ENCODE assay signal across 17 cellular contexts in genomic region chr5:107269256-107269655, GRCh38.
DNase-seq lines count a peak whose midpoint lies in the region; ATAC-seq, FAIRE-seq and TF ChIP-seq lines count a peak whose summit lies in the region.
"Had no signal": no experiment of that assay in that cellular context is flagged by ENCODE, and none has a peak within 500 bp of the region (broad histone marks: within the 10 kb centered on the region; RNA-seq: fewer than 3 reads in every experiment).

No MANE protein-coding gene starts in this region.

- no peaks in the 10 kb centered on the region for H3K27me3 Mint-ChIP-seq in H9 (ENCODE audit: low read depth)
- peaks cover 5 to 10% of the 10 kb centered on the region in 2 donors for H3K27me3 Mint-ChIP-seq in natural killer cell (ENCODE audit: low read depth in 2 of 2)
- H3K27me3 Mint-ChIP-seq: CD4-positive, alpha-beta memory T cell had no signal

- no peak overlapping the region for H3T11ph ChIP-seq in H9 (ENCODE audit: low read length)

- H3K4me1 ChIP-seq in H9 (ENCODE audit: insufficient read depth, low read length) = peaks cover under 1% of the 10 kb centered on the region; the same call in 1 of the 2 replicates
- H3K4me1 ChIP-seq in H1 (replicated peaks in 1 of 4; ENCODE audit: control insufficient read depth in 3 of 4, insufficient read depth in 4 of 4, low read length in 3 of 4) = peaks cover 0 to 3% (median under 1%) of the 10 kb centered on the region in 4 experiments; a peak in 1 of 7 replicates
- H3K4me1 ChIP-seq in mesendoderm (ENCODE audit: control insufficient read depth, low read depth, low read length) = no peaks in the 10 kb centered on the region
- H3K4me1 ChIP-seq: BLaER1 had no signal

- TF ChIP-seq CTCF in H9 (conservative IDR thresholded peaks at IDR 0.05) (peak; percentile 26; the same call in 2 of the 3 replicates), H1 (IDR thresholded peaks at IDR 0.05; ENCODE audit: control extremely low read depth in 1 of 3, insufficient read depth in 1 of 3, low read depth in 1 of 3, low read length in 3 of 3) (peak; percentile 24 to 26 (median 26); a peak in 3 of 4 replicates), natural killer cell (IDR thresholded peaks at IDR 0.05) (no peak)

- CTCF ChIA-PET in H1 (lab: Charles Lee; ENCODE audit: partially characterized antibody) = interaction anchor here (1.5 to 4.0 kb wide), 3 partner anchors 12 to 22 kb away, joined by 3 to 20 read pairs (median 8); no protein-coding TSS in a partner anchor

- intact Hi-C loops in natural killer cell (cut with micrococcal nuclease) = no loop called here

- H3K27me3 ChIP-seq in H9 (ENCODE audit: insufficient read depth, low read length) (no peaks in the 10 kb centered on the region), H1 (replicated peaks in 1 of 4; ENCODE audit: control insufficient read depth in 3 of 4, extremely low read depth in 1 of 4, insufficient read depth in 3 of 4, low read length in 3 of 4) (no peaks in the 10 kb centered on the region), mesendoderm (ENCODE audit: insufficient read depth, low read length, poor library complexity) (no peaks in the 10 kb centered on the region)
- H3K27me3 ChIP-seq: BLaER1 had no signal

- no peak overlapping the region for H3K56ac ChIP-seq in H9 (ENCODE audit: insufficient read length, low read depth, low read length)
- no peak overlapping the region for H3K56ac ChIP-seq in H1 (replicated peaks; ENCODE audit: insufficient read length, low read depth, low read length)
- no peak overlapping the region for H3K56ac ChIP-seq in mesendoderm (ENCODE audit: low read length)

- no peak overlapping the region for H4K8ac ChIP-seq in H9 (replicated peaks; ENCODE audit: insufficient read length, low read depth, low read length)
- H4K8ac ChIP-seq in H1 (ENCODE audit: extremely low read depth, insufficient read depth, low read length) = no peak overlapping the region
- H4K8ac ChIP-seq in mesendoderm (ENCODE audit: low read depth, low read length) = no peak overlapping the region

- H3K36me3 Mint-ChIP-seq in H9 (ENCODE audit: insufficient read depth in 1 of 3, low read depth in 3 of 3) = no peaks in the 10 kb centered on the region
- no peaks in the 10 kb centered on the region for H3K36me3 Mint-ChIP-seq in natural killer cell
- H3K36me3 Mint-ChIP-seq: CD14-positive monocyte; CD4-positive, alpha-beta memory T cell had no signal

- H3K9me3 Mint-ChIP-seq in H9 = no peaks in the 10 kb centered on the region
- no peaks in the 10 kb centered on the region for H3K9me3 Mint-ChIP-seq in natural killer cell

- FAIRE-seq in H1 (lab: Jason Lieb, UNC) = no peak
- FAIRE-seq: A549 had no signal

- H2AFZ ChIP-seq in H9 (ENCODE audit: low read length) (no peak overlapping the region), H1 (ENCODE audit: low read length) (no peak overlapping the region)

- H2BK20ac ChIP-seq in H9 (ENCODE audit: low read depth, low read length, poor library complexity, severe bottlenecking) = no peak overlapping the region
- no peak overlapping the region for H2BK20ac ChIP-seq in H1 (ENCODE audit: low read length)

- H3K9me3 ChIP-seq in H9 (ENCODE audit: control insufficient read depth, low read depth, low read length) (no peaks in the 10 kb centered on the region), H1 (ENCODE audit: insufficient read depth in 2 of 2, low read depth in 1 of 2, low read length in 1 of 2) (no peaks in the 10 kb centered on the region)
- H3K9me3 ChIP-seq: A549, BLaER1, HAP-1 had no signal

- H3K4ac ChIP-seq in H9 (ENCODE audit: low read depth, low read length) (no peak overlapping the region), H1 (replicated peaks; ENCODE audit: insufficient read length, low read depth, low read length) (no peak overlapping the region), mesendoderm (ENCODE audit: low read depth, low read length) (no peak overlapping the region)

- H3K4me2 ChIP-seq in H9 (ENCODE audit: insufficient read depth, insufficient read length, low read length) (no peak overlapping the region), H1 (ENCODE audit: insufficient read depth in 1 of 2, low read depth in 2 of 2, low read length in 2 of 2) (no peak overlapping the region), mesendoderm (ENCODE audit: low read length) (no peak overlapping the region)
- H3K4me2 ChIP-seq: A549, BLaER1 had no signal

- H3K4me3 Mint-ChIP-seq in H9 (no peak overlapping the region), natural killer cell (no peak overlapping the region)
- H3K4me3 Mint-ChIP-seq: CD14-positive monocyte; CD4-positive, alpha-beta memory T cell had no signal

- H3K27ac ChIP-seq in H9 (ENCODE audit: insufficient read length, low read depth, low read length) (no peak overlapping the region), H1 (ENCODE audit: low read depth, low read length) (no peak overlapping the region), mesendoderm (ENCODE audit: low read depth, low read length) (no peak overlapping the region)
- H3K27ac ChIP-seq: 22Rv1, A549, BLaER1, HL-60 had no signal

- H3K9ac ChIP-seq in H9 (ENCODE audit: extremely low read depth, insufficient read length, low read length) (no peak overlapping the region), H1 (replicated peaks in 1 of 4; ENCODE audit: extremely low read depth in 1 of 4, low read depth in 3 of 4, low read length in 3 of 4) (no peak overlapping the region), mesendoderm (ENCODE audit: low read length) (no peak overlapping the region)
- H3K9ac ChIP-seq: BLaER1 had no signal

- WGBS in H9 (ENCODE audit: extremely low coverage, insufficient read length, low lambda C conversion rate) = no CpG with 5 or more reads among the region's 2 CpGs
- WGBS in H1 (ENCODE audit: extremely low coverage in 1 of 2, insufficient coverage in 1 of 2, insufficient read length in 1 of 2, insufficient replicate concordance in 2 of 2, low coverage in 1 of 2, low lambda C conversion rate in 2 of 2, missing lambda C conversion rate in 1 of 2), 2 experiments = 89% methylated on average over 2 of the region's 2 CpGs; no CpG with 5 or more reads in 1 of the 2 experiments
- WGBS in mesendoderm (ENCODE audit: extremely low coverage, insufficient coverage, low lambda C conversion rate) = no CpG with 5 or more reads among the region's 2 CpGs

- POLR2A ChIA-PET in H1 (lab: Charles Lee; ENCODE audit: partially characterized antibody) = no interaction called here

- no peak for TF ChIP-seq EP300 in H1 (IDR thresholded peaks at IDR 0.05; ENCODE audit: borderline replicate concordance in 1 of 2, low read depth in 2 of 2, low read length in 2 of 2)

- H3K36me3 ChIP-seq in H1 (ENCODE audit: control insufficient read depth in 2 of 4, insufficient read depth in 4 of 4, low read length in 3 of 4) (no peaks in the 10 kb centered on the region), mesendoderm (ENCODE audit: control insufficient read depth, insufficient read depth, low read length) (no peaks in the 10 kb centered on the region)
- H3K36me3 ChIP-seq: BLaER1, HAP-1 had no signal

- H3K18ac ChIP-seq in H9 (ENCODE audit: insufficient read length, low read depth, low read length) (no peak overlapping the region), H1 (ENCODE audit: extremely low read depth, low read length) (no peak overlapping the region), mesendoderm (ENCODE audit: low read length) (no peak overlapping the region)

- H3K27ac Mint-ChIP-seq in H9 (0 out of 7 replicates have a peak overlapping the region, but pooled peaks of 1 of the 3 experiments have one; percentile 7), natural killer cell (no peak overlapping the region)
- H3K27ac Mint-ChIP-seq: CD14-positive monocyte; CD4-positive, alpha-beta memory T cell had no signal

- H2BK5ac ChIP-seq in H9 (ENCODE audit: insufficient read length, low read length) = no peak overlapping the region
- no peak overlapping the region for H2BK5ac ChIP-seq in H1 (ENCODE audit: low read depth, low read length)
- H2BK5ac ChIP-seq in mesendoderm (ENCODE audit: low read length) = no peak overlapping the region

- H3K79me2 ChIP-seq in H9 (ENCODE audit: insufficient read depth, low read length) (no peaks in the 10 kb centered on the region), H1 (ENCODE audit: control insufficient read depth in 1 of 2, insufficient read depth in 2 of 2, low read length in 2 of 2) (no peaks in the 10 kb centered on the region), mesendoderm (ENCODE audit: control insufficient read depth, insufficient read depth, low read length) (no peaks in the 10 kb centered on the region)

- H3K4me1 Mint-ChIP-seq in H9 = peaks cover 18 to 19% of the 10 kb centered on the region in 2 experiments
- H3K4me1 Mint-ChIP-seq in natural killer cell = no peaks in the 10 kb centered on the region
- H3K4me1 Mint-ChIP-seq: CD14-positive monocyte; CD4-positive, alpha-beta memory T cell had no signal

- H2AK5ac ChIP-seq in H9 (ENCODE audit: insufficient read length, low read length) (no peak overlapping the region), H1 (ENCODE audit: low read depth, low read length) (no peak overlapping the region), mesendoderm (ENCODE audit: low read length) (no peak overlapping the region)

- peak; percentile 3 for DNase-seq in DMS 273 (lab: John Stamatoyannopoulos, UW; ENCODE audit: unreplicated experiment)
- DNase-seq in DMS 273 treated with DMSO at 0.1 percent for 48 hours (lab: John Stamatoyannopoulos, UW) = no peak
- no peak for DNase-seq in H9
- DNase-seq in H1 (ENCODE audit: low read depth in 1 of 2, low spot score in 2 of 2) = no peak
- peak; percentile 14 for DNase-seq in mesendoderm
- DNase-seq in natural killer cell = no peak
- DNase-seq: CD4-positive, alpha-beta memory T cell; DMS79 treated with DMSO at 0.1 percent for 48 hours; GF-D8; GOT3 had no signal

- H3K4me3 ChIP-seq in H1 (ENCODE audit: extremely low read depth in 1 of 4, insufficient read depth in 2 of 4, low read depth in 3 of 4, low read length in 4 of 4) (no peak overlapping the region), mesendoderm (ENCODE audit: low read length) (no peak overlapping the region)
- H3K4me3 ChIP-seq: A549, BLaER1, HAP-1 had no signal

- no peak for TF ChIP-seq POLR2A in H1 (IDR thresholded peaks at IDR 0.05; ENCODE audit: control extremely low read depth in 1 of 2, low read depth in 2 of 2, low read length in 2 of 2)

- no peak overlapping the region for H2BK15ac ChIP-seq in H9 (ENCODE audit: low read depth, low read length)
- H2BK15ac ChIP-seq in H1 (ENCODE audit: low read length) = no peak overlapping the region
- no peak overlapping the region for H2BK15ac ChIP-seq in mesendoderm (replicated peaks; ENCODE audit: low read depth)

- peak; percentile 17 to 34; a peak in 2 of 4 replicates for TF ChIP-seq RAD21 in H1 (IDR thresholded peaks at IDR 0.05 in 1 of 2, conservative IDR thresholded peaks at IDR 0.05 in 1 of 2; ENCODE audit: low read depth in 2 of 2, low read length in 2 of 2)

- H2BK12ac ChIP-seq in H9 (ENCODE audit: insufficient read length, low read depth, low read length) = no peak overlapping the region
- no peak overlapping the region for H2BK12ac ChIP-seq in H1 (ENCODE audit: low read depth, low read length)

- H3K79me1 ChIP-seq in H9 (ENCODE audit: insufficient read depth, low read depth, low read length, poor library complexity, severe bottlenecking) = no peaks in the 10 kb centered on the region
- no peaks in the 10 kb centered on the region for H3K79me1 ChIP-seq in H1 (ENCODE audit: low read depth, low read length)
- no peaks in the 10 kb centered on the region for H3K79me1 ChIP-seq in mesendoderm (ENCODE audit: low read length)

- H4K5ac ChIP-seq in H9 (ENCODE audit: insufficient read length, low read depth, low read length) (no peak overlapping the region), H1 (ENCODE audit: insufficient read length, low read depth, low read length) (no peak overlapping the region), mesendoderm (ENCODE audit: low read length) (no peak overlapping the region)

- ATAC-seq in natural killer cell (no peak), HG03457 (IDR thresholded peaks at IDR 0.05; ENCODE audit: unreplicated experiment) (no peak)
- ATAC-seq: A549 had no signal

- H3K23ac ChIP-seq in H9 (ENCODE audit: insufficient read length, low read depth, low read length) = no peak overlapping the region
- no peak overlapping the region for H3K23ac ChIP-seq in H1 (ENCODE audit: insufficient read length)
- H3K23ac ChIP-seq in mesendoderm (ENCODE audit: low read length) = no peak overlapping the region

- H4K91ac ChIP-seq in H9 (ENCODE audit: insufficient read length, low read depth, low read length) (no peak overlapping the region), H1 (replicated peaks; ENCODE audit: insufficient read length, low read length) (no peak overlapping the region)

- no peaks in the 10 kb centered on the region for H4K20me1 ChIP-seq in H9 (ENCODE audit: control insufficient read depth, insufficient read depth, insufficient read length)
- no peaks in the 10 kb centered on the region for H4K20me1 ChIP-seq in H1 (replicated peaks in 1 of 2; ENCODE audit: control insufficient read depth in 1 of 2, insufficient read depth in 2 of 2, low read length in 2 of 2)
- H4K20me1 ChIP-seq: BLaER1 had no signal

- H2BK120ac ChIP-seq in H9 (ENCODE audit: low read depth, low read length, poor library complexity, severe bottlenecking) (no peak overlapping the region), H1 (replicated peaks; ENCODE audit: low read depth, low read length) (no peak overlapping the region), mesendoderm (ENCODE audit: low read depth, low read length) (no peak overlapping the region)

- H3K14ac ChIP-seq in H9 (ENCODE audit: insufficient read depth, low read length) = no peak overlapping the region
- no peak overlapping the region for H3K14ac ChIP-seq in H1 (ENCODE audit: insufficient read length)

- H3K23me2 ChIP-seq in H9 (ENCODE audit: insufficient read length, low read depth, low read length, poor library complexity, severe bottlenecking) (no peaks in the 10 kb centered on the region), H1 (ENCODE audit: low read depth, low read length) (no peaks in the 10 kb centered on the region; the same call in 1 of the 2 replicates)

Comparison
In these comparisons a context has a peak if more than half of its experiments do, and no peak if none do; other contexts are left out.
1. DNase-seq: peak in DMS 273 (single experiment) and mesendoderm (single experiment); none in DMS 273 treated with DMSO at 0.1 percent for 48 hours (single experiment), H9 (single experiment), H1 (0 of 2) and natural killer cell (single experiment).